ENCODE assay signal across 8 cellular contexts in the genomic region with DNA sequence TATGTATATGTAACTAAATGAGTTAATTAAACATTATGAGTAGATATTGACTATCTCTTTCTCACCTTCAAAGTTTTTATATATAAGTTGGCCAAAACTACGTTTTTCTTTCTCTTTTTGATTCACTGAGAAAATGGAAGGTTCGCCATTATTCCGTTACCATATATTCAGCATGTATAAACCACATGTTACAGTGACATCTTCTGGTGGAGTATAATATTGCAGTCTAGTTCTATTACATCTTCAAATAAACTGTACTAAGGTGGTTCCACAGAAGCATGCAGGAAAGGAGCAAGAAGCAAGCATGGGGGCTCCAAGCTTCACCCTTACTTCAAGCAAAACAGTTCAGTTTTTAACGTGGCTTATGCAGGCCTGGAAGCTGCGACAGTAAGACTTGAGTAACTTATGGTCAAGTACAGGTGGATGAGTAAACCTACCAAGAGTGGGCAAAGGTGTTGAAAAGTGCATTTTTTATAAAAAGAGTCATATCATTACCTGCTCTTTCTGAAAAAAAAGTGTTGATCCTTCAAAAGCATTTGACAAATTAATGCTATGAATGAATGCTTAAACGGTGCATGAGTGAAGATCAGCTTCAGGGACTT.
A peak's percentile ranks its signal among the peaks of the same experiment; 100 is the strongest.
DNase-seq lines count a peak whose midpoint lies in the region; ATAC-seq, FAIRE-seq and TF ChIP-seq lines count a peak whose summit lies in the region.

No MANE protein-coding gene starts in this region.

- TF ChIP-seq CTCF in C4-2B (conservative IDR thresholded peaks at IDR 0.05) (peak; percentile 78), brain microvascular endothelial cell (IDR thresholded peaks at IDR 0.05; ENCODE audit: low read depth, low read length, missing control alignments) (peak; percentile 49), testis (IDR thresholded peaks at IDR 0.05) (peak; percentile 61 to 84 (median 68))

- intact Hi-C loops in testis (cut with DNase I; ENCODE audit: low total_unique reads) = no loop called here

- peak; percentile 99 for FAIRE-seq in islet of Langerhans (lab: Jason Lieb, UNC)

- 28 to 37% methylated on average over 6 of the region's 6 CpGs for WGBS in testis, 2 donors

- no peaks in the 10 kb centered on the region for H3K9me3 ChIP-seq in testis

- H3K4me1 ChIP-seq in testis = no peaks in the 10 kb centered on the region

- H3K4me3 ChIP-seq in brain microvascular endothelial cell (ENCODE audit: low read depth, low read length) (no peak overlapping the region), testis (no peak overlapping the region)

- H3K27me3 ChIP-seq in brain microvascular endothelial cell (replicated peaks) (no peaks in the 10 kb centered on the region), testis (no peaks in the 10 kb centered on the region)

- TF ChIP-seq POLR2A in testis (IDR thresholded peaks at IDR 0.05) = no peak

- in situ Hi-C loops in brain microvascular endothelial cell (cut with HindIII; ENCODE audit: low pct_ligation_motif_present, low sequenced_read_pairs) = no loop called here

- ATAC-seq in GM18861 (IDR thresholded peaks at IDR 0.05; ENCODE audit: unreplicated experiment) (peak; percentile 92), HG03378 (IDR thresholded peaks at IDR 0.05; ENCODE audit: unreplicated experiment) (peak; percentile 94)

- DNase-seq in NCI-H526 treated with DMSO at 0.1 percent for 48 hours (lab: John Stamatoyannopoulos, UW) = peak; percentile 45
- DNase-seq in brain microvascular endothelial cell = no peak
- DNase-seq in testis = no peak
- no peak for DNase-seq in stimulated activated CD4-positive, alpha-beta T cell treated with anti-CD3 and anti-CD28 coated beads, Interleukin-2, amount 100 ng/mL, for 24 hours

- H3K27ac ChIP-seq in C4-2B (no peak overlapping the region), brain microvascular endothelial cell (no peak overlapping the region), testis (no peak overlapping the region)

- no peaks in the 10 kb centered on the region for H3K36me3 ChIP-seq in brain microvascular endothelial cell (replicated peaks)
- H3K36me3 ChIP-seq in testis (ENCODE audit: low read depth, missing control alignments) = no peaks in the 10 kb centered on the region
